8 cellular contexts compared by ENCODE assay signal in genomic region chr1:19310720-19311502, GRCh38. TPM values are rescaled to one million over a fixed set of nuclear protein-coding genes. Genes with fewer than 3 reads are reported as not detected.
DNase-seq lines count a peak whose midpoint lies in the region; ATAC-seq and TF ChIP-seq lines count a peak whose summit lies in the region.

No MANE protein-coding gene starts in this region.

- peaks cover 16 to 45% of the 10 kb centered on the region in 2 donors for H3K4me1 ChIP-seq in left lung
- peaks cover 5% of the 10 kb centered on the region for H3K4me1 ChIP-seq in thymus (ENCODE audit: control insufficient read depth, insufficient read depth, low read length)

- H3K27me3 ChIP-seq in left lung (no peaks in the 10 kb centered on the region), thymus (ENCODE audit: control insufficient read depth, insufficient read depth) (no peaks in the 10 kb centered on the region)

- H3K4me3 Mint-ChIP-seq in Calu3 (ENCODE audit: low read depth, unreplicated experiment), result peak overlapping the region; percentile 67

- CTCF ChIA-PET in Calu3 (lab: Charles Lee), result no interaction called here

- H3K27ac ChIP-seq in left lung, result no peak overlapping the region
- H3K27ac ChIP-seq in thymus (ENCODE audit: low read depth), result no peak overlapping the region

- H3K4me3 ChIP-seq in Jurkat, Clone E6-1 (ENCODE audit: low read length), result peak overlapping the region; percentile 85
- H3K4me3 ChIP-seq in astrocyte of the cerebellum (ENCODE audit: low read depth, low read length) (peak overlapping the region; percentile 77), left lung (peak overlapping the region; percentile 86 to 94), thymus (ENCODE audit: low read length) (peak overlapping the region; percentile 81)

- H3K9me3 Mint-ChIP-seq in Calu3 (ENCODE audit: low read depth, unreplicated experiment), result no peaks in the 10 kb centered on the region

- H3K36me3 Mint-ChIP-seq in Calu3 (ENCODE audit: insufficient read depth, unreplicated experiment), result peaks cover 41% of the 10 kb centered on the region

- peak overlapping the region; percentile 20 for H3K27ac Mint-ChIP-seq in Calu3 (ENCODE audit: unreplicated experiment)

- no peak for TF ChIP-seq CTCF in Calu3 (IDR thresholded peaks at IDR 0.05; ENCODE audit: unreplicated experiment)
- TF ChIP-seq CTCF in astrocyte of the cerebellum (IDR thresholded peaks at IDR 0.05; ENCODE audit: low read depth, low read length, missing control alignments), result no peak
- no peak for TF ChIP-seq CTCF in left lung (IDR thresholded peaks at IDR 0.05)

- no peaks in the 10 kb centered on the region for H3K27me3 Mint-ChIP-seq in Calu3 (ENCODE audit: unreplicated experiment)

- WGBS in thymus, result 68% methylated on average over 13 of the region's 13 CpGs

- ATAC-seq in left lung (peak; percentile 8), HG03095 (IDR thresholded peaks at IDR 0.05; ENCODE audit: unreplicated experiment) (no peak)

- H3K9me3 ChIP-seq in left lung (no peaks in the 10 kb centered on the region), thymus (ENCODE audit: control insufficient read depth) (no peaks in the 10 kb centered on the region)

- H3K36me3 ChIP-seq in left lung (peaks cover 0 to 26% of the 10 kb centered on the region in 2 donors), thymus (ENCODE audit: control insufficient read depth, insufficient read depth) (peaks cover 25% of the 10 kb centered on the region)

- intact Hi-C loops in Calu3 (cut with micrococcal nuclease; ENCODE audit: unreplicated experiment) (no loop called here), left lung (cut with DNase I) (no loop called here)

- H3K4me1 Mint-ChIP-seq in Calu3 (ENCODE audit: low read depth, unreplicated experiment), result peaks cover 25% of the 10 kb centered on the region

- BruUV-seq in Calu3 (replicated peaks; lab: Mats Ljungman, UMichigan), result TSS peak; percentile 30

- in situ Hi-C loops in astrocyte of the cerebellum (cut with HindIII; ENCODE audit: low sequenced_read_pairs), result no loop called here

- DNase-seq in Calu3, result no peak
- DNase-seq in Jurkat, Clone E6-1 (ENCODE audit: low read depth, low spot score), result no peak
- DNase-seq in astrocyte of the cerebellum (ENCODE audit: low read depth), result no peak
- DNase-seq in left lung, result no peak
- no peak for DNase-seq in putamen (ENCODE audit: low spot score)
- no peak for DNase-seq in germinal center (ENCODE audit: low spot score)

RNA-seq across cellular contexts. Expression of gene AKR7A2, which starts 1.0 kb away (rescaled TPM):
- total RNA-seq in Calu3 (2022), result 25.7 and 26.3 TPM in 2 replicates
- polyA plus RNA-seq in Jurkat, Clone E6-1 (2012; ENCODE audit: insufficient read depth, insufficient read length), result 114 TPM
- 10 to 100 TPM; 43.2 to 62.8 TPM for total RNA-seq in left lung
- 24.8 TPM for polyA plus RNA-seq in thymus

RNA-seq across cellular contexts. Expression of gene SLC66A1, which starts 1.2 kb away (rescaled TPM):
- 10.0 and 13.1 TPM in 2 replicates for total RNA-seq in Calu3 (2022)
- 7.8 TPM for polyA plus RNA-seq in Jurkat, Clone E6-1 (2012; ENCODE audit: insufficient read depth, insufficient read length)
- 10 to 100 TPM; 16.4 to 21.1 TPM for total RNA-seq in left lung
- 10.8 TPM for polyA plus RNA-seq in thymus

RNA-seq across cellular contexts. Expression of gene AKR7A3, which starts 22.3 kb away (rescaled TPM):
- total RNA-seq in Calu3 (2022), result 1.7 and 2.2 TPM in 2 replicates
- polyA plus RNA-seq in Jurkat, Clone E6-1 (2012; ENCODE audit: insufficient read depth, insufficient read length), result not detected
- total RNA-seq in left lung, result under 1 TPM; 0.26 to 0.52 TPM
- 2.1 TPM for polyA plus RNA-seq in thymus

RNA-seq across cellular contexts. Expression of gene MRTO4, which starts 59.3 kb away (rescaled TPM):
- total RNA-seq in Calu3 (2022) (37.0 and 41.4 TPM in 2 replicates), left lung (10 to 100 TPM; 17.6 to 34.6 TPM)
- 59.2 TPM for polyA plus RNA-seq in Jurkat, Clone E6-1 (2012; ENCODE audit: insufficient read depth, insufficient read length)
- 35.5 TPM for polyA plus RNA-seq in thymus

RNA-seq across cellular contexts. Expression of gene EMC1, which starts 59.6 kb away (rescaled TPM):
- 50.9 and 53.4 TPM in 2 replicates for total RNA-seq in Calu3 (2022)
- polyA plus RNA-seq in Jurkat, Clone E6-1 (2012; ENCODE audit: insufficient read depth, insufficient read length), result 39.5 TPM
- 10 to 100 TPM; 43.7 to 53.7 TPM for total RNA-seq in left lung
- 11.2 TPM for polyA plus RNA-seq in thymus
